ENCODE assay signal across 28 cellular contexts in the genomic region with DNA sequence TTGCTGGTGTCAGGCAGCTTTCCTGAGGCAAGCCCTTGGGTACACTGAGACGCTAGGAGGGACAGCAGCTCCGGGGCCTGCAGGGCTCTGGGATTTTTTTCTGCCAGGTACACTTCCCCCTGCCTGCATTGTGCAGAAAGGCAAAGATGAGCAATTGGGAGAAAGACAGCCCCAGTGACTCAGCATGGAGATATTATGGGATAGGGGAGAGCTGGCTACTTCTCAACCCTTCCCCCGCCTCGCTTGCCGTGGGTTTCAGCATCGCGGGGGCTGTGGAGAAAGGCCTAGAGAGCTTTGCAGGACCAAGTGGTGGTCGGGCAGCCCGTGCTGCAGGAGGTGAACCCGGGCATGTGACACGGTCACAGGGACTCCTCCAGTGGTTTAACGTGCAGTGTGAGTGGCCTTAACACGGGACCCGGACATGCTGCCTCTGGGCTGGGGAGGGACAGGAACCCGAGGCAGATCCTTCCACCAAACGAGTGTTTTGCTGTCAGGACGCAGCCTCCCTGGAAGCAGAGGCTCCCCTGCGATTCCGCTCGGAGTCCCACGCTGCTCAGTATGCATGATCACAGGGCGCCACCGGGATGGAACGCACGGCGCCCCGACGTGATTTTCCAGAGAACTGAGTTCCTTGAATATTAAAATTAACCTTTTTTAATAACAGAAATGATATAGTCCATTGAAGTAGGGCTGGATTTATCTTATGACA.
DNase-seq lines count a peak whose midpoint lies in the region; ATAC-seq, FAIRE-seq and TF ChIP-seq lines count a peak whose summit lies in the region.
"Had no signal": no experiment of that assay in that cellular context is flagged by ENCODE, and none has a peak within 500 bp of the region (broad histone marks: within the 10 kb centered on the region; RNA-seq: fewer than 3 reads in every experiment).

No MANE protein-coding gene starts in this region.

- no peak overlapping the region for H2AK5ac ChIP-seq in mesendoderm (ENCODE audit: low read length)

- no CpG with 5 or more reads among the region's 28 CpGs for WGBS in mesendoderm (ENCODE audit: extremely low coverage, insufficient coverage, low lambda C conversion rate)

- peak overlapping the region in 2 of 11 experiments; percentile 45 to 55; a peak in 4 of 22 replicates for H3K27ac ChIP-seq in BLaER1 treated with 17β-estradiol and CSF1 and Interleukin-3, amounts not matched to agents 10 nM and 100 nM
- H3K27ac ChIP-seq in HUES6 (ENCODE audit: low read depth, low read length) (no peak overlapping the region), mesendoderm (ENCODE audit: low read depth, low read length) (no peak overlapping the region)
- H3K27ac ChIP-seq: coronary artery, esophagus squamous epithelium, gastroesophageal sphincter, hepatocyte, left ventricle myocardium inferior, ovary, tibial artery had no signal

- no peak overlapping the region for H3K23ac ChIP-seq in mesendoderm (ENCODE audit: low read length)

- H3K4me1 ChIP-seq in BLaER1 treated with 17β-estradiol and CSF1 and Interleukin-3, amounts not matched to agents 10 nM and 100 nM, result peaks cover 8 to 42% (median 36%) of the 10 kb centered on the region in 10 experiments
- H3K4me1 ChIP-seq in HUES6 (ENCODE audit: control insufficient read depth, insufficient read depth, low read length) (peaks cover 19% of the 10 kb centered on the region), mesendoderm (ENCODE audit: control insufficient read depth, low read depth, low read length) (peaks cover 4% of the 10 kb centered on the region)
- H3K4me1 ChIP-seq: left ventricle myocardium inferior, tibial artery had no signal

- no peak overlapping the region for H3K18ac ChIP-seq in mesendoderm (ENCODE audit: low read length)

- H3K4ac ChIP-seq in mesendoderm (ENCODE audit: low read depth, low read length), result no peak overlapping the region

- no peak overlapping the region for H2BK15ac ChIP-seq in mesendoderm (replicated peaks; ENCODE audit: low read depth)

- no peak for FAIRE-seq in bronchial epithelial cell (lab: Jason Lieb, UNC)
- FAIRE-seq: small intestine, TTC549 had no signal

- no peak for TF ChIP-seq CTCF in bronchial epithelial cell (IDR thresholded peaks at IDR 0.05; ENCODE audit: insufficient read depth, low read length, severe bottlenecking)

- H3K4me2 ChIP-seq in BLaER1 treated with 17β-estradiol and CSF1 and Interleukin-3, amounts not matched to agents 10 nM and 100 nM, result peak overlapping the region in 9 of 11 experiments; percentile 40 to 79 (median 72); a peak in 18 of 22 replicates
- H3K4me2 ChIP-seq in mesendoderm (ENCODE audit: low read length), result no peak overlapping the region
- H3K4me2 ChIP-seq: hepatocyte had no signal

- ATAC-seq in GM21360 (IDR thresholded peaks at IDR 0.05; ENCODE audit: unreplicated experiment) (no peak), GM18907 (IDR thresholded peaks at IDR 0.05; ENCODE audit: unreplicated experiment) (no peak), HG03520 (IDR thresholded peaks at IDR 0.05; ENCODE audit: unreplicated experiment) (no peak), GM21737 (IDR thresholded peaks at IDR 0.05; ENCODE audit: unreplicated experiment) (no peak)
- ATAC-seq: activated CD8-positive, alpha-beta T cell treated with anti-CD3 and anti-CD28 coated beads for 36 hours; gastroesophageal sphincter; natural killer cell treated with Interleukin-12 subunit alpha and Interleukin-12 subunit beta and Interleukin-15 and Interleukin-18, amount 100 ng/mL, for 72 hours had no signal

- no peaks in the 10 kb centered on the region for H3K27me3 ChIP-seq in BLaER1 treated with 17β-estradiol and CSF1 and Interleukin-3, amounts not matched to agents 10 nM and 100 nM
- H3K27me3 ChIP-seq in HUES6 (ENCODE audit: control insufficient read depth, insufficient read depth, low read length) (no peaks in the 10 kb centered on the region; the same call in 1 of the 2 replicates), bronchial epithelial cell (ENCODE audit: control insufficient read depth, insufficient read depth, low read length) (no peaks in the 10 kb centered on the region), mesendoderm (ENCODE audit: insufficient read depth, low read length, poor library complexity) (no peaks in the 10 kb centered on the region)
- H3K27me3 ChIP-seq: hepatocyte, ovary had no signal

- no peak overlapping the region for H2BK120ac ChIP-seq in mesendoderm (ENCODE audit: low read depth, low read length)

- DNase-seq in bronchial epithelial cell (ENCODE audit: low read depth) (peak; percentile 5), mesendoderm (peak; percentile 70)
- DNase-seq: activated CD4-positive, CD25-positive, alpha-beta regulatory T cell treated with anti-CD3 and anti-CD28 coated beads, Interleukin-2, amount 50 U/mL, for 72 hours; activated CD8-positive, alpha-beta T cell treated with anti-CD3 and anti-CD28 coated beads for 36 hours; CD8-positive, alpha-beta memory T cell; esophagus squamous epithelium; HCEC 1CT; Karpas-422; left ventricle myocardium inferior; NCI-H1048; NCI-H1694; NCI-H748 treated with DMSO at 0.1 percent for 48 hours; ovary; small intestine; stimulated activated CD4-positive, alpha-beta T cell treated with anti-CD3 and anti-CD28 coated beads, Interleukin-2, amount 100 ng/mL, for 24 hours; T-helper 1 cell; tibial artery had no signal

- H4K20me1 ChIP-seq in BLaER1 treated with 17β-estradiol and CSF1 and Interleukin-3, amounts not matched to agents 10 nM and 100 nM, result no peaks in the 10 kb centered on the region

- H4K5ac ChIP-seq in mesendoderm (ENCODE audit: low read length), result no peak overlapping the region

- no peaks in the 10 kb centered on the region for H3K79me2 ChIP-seq in mesendoderm (ENCODE audit: control insufficient read depth, insufficient read depth, low read length)
- H3K79me2 ChIP-seq: hepatocyte had no signal

- H3K36me3 ChIP-seq in BLaER1 treated with 17β-estradiol and CSF1 and Interleukin-3, amounts not matched to agents 10 nM and 100 nM, result peaks cover 0 to 4% (median 0%) of the 10 kb centered on the region in 11 experiments; a peak in 1 of 22 replicates
- H3K36me3 ChIP-seq in HUES6 (ENCODE audit: control insufficient read depth, insufficient read depth, low read length) (no peaks in the 10 kb centered on the region), bronchial epithelial cell (ENCODE audit: control insufficient read depth, insufficient read depth, low read length) (no peaks in the 10 kb centered on the region), mesendoderm (ENCODE audit: control insufficient read depth, insufficient read depth, low read length) (no peaks in the 10 kb centered on the region)
- H3K36me3 ChIP-seq: esophagus squamous epithelium, gastroesophageal sphincter, left ventricle myocardium inferior, ovary, tibial artery had no signal

- no peak overlapping the region for H4K8ac ChIP-seq in mesendoderm (ENCODE audit: low read depth, low read length)

- H3K79me1 ChIP-seq in mesendoderm (ENCODE audit: low read length), result no peaks in the 10 kb centered on the region

- H3K9me3 ChIP-seq in BLaER1 treated with 17β-estradiol and CSF1 and Interleukin-3, amounts not matched to agents 10 nM and 100 nM (replicated peaks in 1 of 11), result peaks cover 11 to 24% (median 18%) of the 10 kb centered on the region in 11 experiments
- peaks cover 10% of the 10 kb centered on the region for H3K9me3 ChIP-seq in HUES6 (ENCODE audit: control insufficient read depth, insufficient read depth, low read depth, low read length)
- H3K9me3 ChIP-seq: esophagus squamous epithelium, gastroesophageal sphincter, left ventricle myocardium inferior, ovary, tibial artery had no signal

- no peak overlapping the region for H3K4me3 ChIP-seq in BLaER1 treated with 17β-estradiol and CSF1 and Interleukin-3, amounts not matched to agents 10 nM and 100 nM
- H3K4me3 ChIP-seq in HUES6 (ENCODE audit: low read depth, low read length) (no peak overlapping the region), bronchial epithelial cell (ENCODE audit: low read depth, low read length) (no peak overlapping the region), mesendoderm (ENCODE audit: low read length) (no peak overlapping the region)
- H3K4me3 ChIP-seq: coronary artery, esophagus squamous epithelium, gastroesophageal sphincter, hepatocyte, left ventricle myocardium inferior, ovary, tibial artery had no signal

- H3K9ac ChIP-seq in BLaER1 treated with 17β-estradiol and CSF1 and Interleukin-3, amounts not matched to agents 10 nM and 100 nM, result no peak overlapping the region
- H3K9ac ChIP-seq in HUES6 (ENCODE audit: low read length), result peak overlapping the region; percentile 17
- H3K9ac ChIP-seq in mesendoderm (ENCODE audit: low read length), result peak overlapping the region; percentile 14

- H3K56ac ChIP-seq in mesendoderm (ENCODE audit: low read length), result peak overlapping the region; percentile 68

- H2BK5ac ChIP-seq in mesendoderm (ENCODE audit: low read length), result no peak overlapping the region

Comparison
In these comparisons a context has a peak if more than half of its experiments do, and no peak if none do; other contexts are left out.
1. H3K9ac ChIP-seq: peak in HUES6 (single experiment) and mesendoderm (single experiment); none in BLaER1 treated with 17β-estradiol and CSF1 and Interleukin-3, amounts not matched to agents 10 nM and 100 nM (0 of 11).